ENCODE assay signal across 9 cellular contexts in genomic region chr2:20050104-20050711, GRCh38. TPM values are rescaled to one million over a fixed set of nuclear protein-coding genes. Genes with fewer than 3 reads are reported as not detected.
DNase-seq lines count a peak whose midpoint lies in the region; ATAC-seq, FAIRE-seq and TF ChIP-seq lines count a peak whose summit lies in the region.
"Had no signal": no experiment of that assay in that cellular context is flagged by ENCODE, and none has a peak within 500 bp of the region (broad histone marks: within the 10 kb centered on the region; RNA-seq: fewer than 3 reads in every experiment).

No MANE protein-coding gene starts in this region.

- H3K4me3 ChIP-seq in SK-N-SH (ENCODE audit: low read depth in 2 of 2, low read length in 1 of 2) (peak overlapping the region; percentile 72 to 99), small intestine (ENCODE audit: low read depth in 1 of 2, low read length in 2 of 2) (peak overlapping the region; percentile 83 to 88)

- no peak for TF ChIP-seq EP300 in SK-N-SH (IDR thresholded peaks at IDR 0.05; ENCODE audit: borderline replicate concordance in 1 of 2, low read depth in 1 of 2, low read length in 1 of 2)

- peaks cover 3% of the 10 kb centered on the region for H3F3A ChIP-seq in SK-N-SH (replicated peaks; ENCODE audit: insufficient read depth)

- POLR2A ChIA-PET in SK-N-SH (lab: Yijun Ruan, JAX) = interaction anchor here (1.1 to 3.1 kb wide), 2 partner anchors 21 to 60 kb away, joined by 3 to 30 read pairs; partner anchors contain the start of gene WDR35

- 12% methylated on average over 11 of the region's 11 CpGs for WGBS in SK-N-SH (ENCODE audit: low lambda C conversion rate)
- WGBS in small intestine, 3 donors = 0 to 1% (median 1%) methylated on average over 11 of the region's 11 CpGs

- H3K4me1 ChIP-seq in SK-N-SH (ENCODE audit: control insufficient read depth in 1 of 2, insufficient read depth in 2 of 2, low read depth in 1 of 2, low read length in 1 of 2) = peaks cover 11 to 38% of the 10 kb centered on the region in 2 experiments; a peak in 3 of 4 replicates
- peaks cover 6 to 19% of the 10 kb centered on the region in 2 donors for H3K4me1 ChIP-seq in small intestine (ENCODE audit: control insufficient read depth in 2 of 2, insufficient read depth in 1 of 2, low read depth in 1 of 2, low read length in 1 of 2)

- peak overlapping the region; percentile 85 for H3K9ac ChIP-seq in SK-N-SH

- H3K27me3 ChIP-seq in SK-N-SH (ENCODE audit: insufficient read depth) = no peaks in the 10 kb centered on the region
- no peaks in the 10 kb centered on the region for H3K27me3 ChIP-seq in small intestine (ENCODE audit: control insufficient read depth in 2 of 2, insufficient read depth in 2 of 2, low read length in 2 of 2)

- peak overlapping the region; percentile 72 for H3K4me2 ChIP-seq in SK-N-SH

- no peaks in the 10 kb centered on the region for H3K9me3 ChIP-seq in SK-N-SH
- H3K9me3 ChIP-seq in small intestine (ENCODE audit: control insufficient read depth, low read depth) = no peaks in the 10 kb centered on the region

- TF ChIP-seq RAD21 in SK-N-SH (IDR thresholded peaks at IDR 0.05; ENCODE audit: low read length) = no peak

- H3K36me3 ChIP-seq in SK-N-SH (replicated peaks in 1 of 2; ENCODE audit: control insufficient read depth in 1 of 2, insufficient read depth in 2 of 2, low read length in 1 of 2) = no peaks in the 10 kb centered on the region
- H3K36me3 ChIP-seq in small intestine (ENCODE audit: control insufficient read depth in 2 of 2, insufficient read depth in 2 of 2, low read length in 2 of 2) = no peaks in the 10 kb centered on the region

- no peak for TF ChIP-seq CTCF in SK-N-SH (IDR thresholded peaks at IDR 0.05)

- no peaks in the 10 kb centered on the region for H3K9me2 ChIP-seq in SK-N-SH

- no peak overlapping the region for H2AFZ ChIP-seq in SK-N-SH (ENCODE audit: low read depth)

- peaks cover 69% of the 10 kb centered on the region for H3K79me2 ChIP-seq in SK-N-SH (ENCODE audit: insufficient read depth)

- FAIRE-seq in small intestine (lab: Jason Lieb, UNC) = no peak
- FAIRE-seq: G401.6 had no signal

- CTCF ChIA-PET in SK-N-SH (lab: Yijun Ruan, JAX) = interaction anchor here (1.0 to 6.3 kb wide), 6 partner anchors 11 to 48 kb away, joined by 3 to 54 read pairs (median 5); partner anchors contain the start of gene MATN3

- no peak for ATAC-seq in SK-N-SH treated with all-trans-retinoic acid at 6 μM for 48 hours
- ATAC-seq in HG02870 (IDR thresholded peaks at IDR 0.05; ENCODE audit: unreplicated experiment) = peak; percentile 22
- ATAC-seq in GM21423 (IDR thresholded peaks at IDR 0.05; ENCODE audit: unreplicated experiment) = no peak

- DNase-seq in SK-N-SH (peak; percentile 30), NCI-H345 treated with DMSO at 0.1 percent for 48 hours (lab: John Stamatoyannopoulos, UW; ENCODE audit: unreplicated experiment) (peak; percentile 85), globus pallidus (ENCODE audit: low spot score) (peak; percentile 49), small intestine (peak; percentile 34)
- DNase-seq in activated CD4-positive, alpha-beta T cell treated with anti-CD3 and anti-CD28 coated beads, Interleukin-2, amount 50 U/mL, for 48 hours = peak; percentile 17 to 38

- peaks cover 38% of the 10 kb centered on the region for H4K20me1 ChIP-seq in SK-N-SH (ENCODE audit: insufficient read depth)

- peak overlapping the region; percentile 94 to 98 for H3K27ac ChIP-seq in SK-N-SH (ENCODE audit: low read depth in 2 of 2, low read length in 1 of 2)
- peak overlapping the region; percentile 83 to 99 for H3K27ac ChIP-seq in small intestine (ENCODE audit: low read depth in 1 of 2, low read length in 1 of 2)

TF ChIP-seq in SK-N-SH, 30 proteins besides CTCF, POLR2A, EP300 and RAD21:
- TF ChIP-seq RCOR1 (IDR thresholded peaks at IDR 0.05; ENCODE audit: low read length) (0 out of 2 replicates have a peak, but pooled peaks have one; percentile 4), JUND (IDR thresholded peaks at IDR 0.05) (no peak), NFIC (IDR thresholded peaks at IDR 0.05; ENCODE audit: borderline replicate concordance) (peak; percentile 73), TCF12 (IDR thresholded peaks at IDR 0.05) (peak; percentile 22; the same call in 1 of the 2 replicates), MXI1 (IDR thresholded peaks at IDR 0.05; ENCODE audit: low read depth, low read length) (peak; percentile 14; the same call in 1 of the 2 replicates), FOXM1 (IDR thresholded peaks at IDR 0.05; ENCODE audit: low read depth) (no peak)

TF ChIP-seq in SK-N-SH treated with all-trans-retinoic acid at 6 μM for 48 hours, 23 proteins besides CTCF, POLR2A, EP300 and RAD21 (continues in another document):
- TF ChIP-seq TOX (CRISPR knock-in tag; IDR thresholded peaks at IDR 0.05; ENCODE audit: borderline replicate concordance) (no peak), OSR1 (CRISPR knock-in tag; IDR thresholded peaks at IDR 0.05) (no peak), CSRNP3 (CRISPR knock-in tag; IDR thresholded peaks at IDR 0.05) (no peak), CSDC2 (CRISPR knock-in tag; IDR thresholded peaks at IDR 0.05) (no peak), GLIS3 (CRISPR knock-in tag; IDR thresholded peaks at IDR 0.05) (no peak), TSHZ2 (CRISPR knock-in tag; IDR thresholded peaks at IDR 0.05) (no peak), BACH2 (CRISPR knock-in tag; IDR thresholded peaks at IDR 0.05; ENCODE audit: borderline replicate concordance) (no peak), ZNF565 (CRISPR knock-in tag; conservative IDR thresholded peaks at IDR 0.05; ENCODE audit: low read depth) (no peak), POU6F1 (CRISPR knock-in tag; IDR thresholded peaks at IDR 0.05; ENCODE audit: borderline replicate concordance, low read depth) (no peak), RARB (CRISPR knock-in tag; IDR thresholded peaks at IDR 0.05) (no peak), SNAI2 (CRISPR knock-in tag; IDR thresholded peaks at IDR 0.05) (no peak), ZFP3 (CRISPR knock-in tag; IDR thresholded peaks at IDR 0.05) (no peak), ESRRG (CRISPR knock-in tag; IDR thresholded peaks at IDR 0.05) (no peak), ZNF8 (CRISPR knock-in tag; IDR thresholded peaks at IDR 0.05) (no peak), ZFP30 (CRISPR knock-in tag; IDR thresholded peaks at IDR 0.05) (no peak)

RNA-seq across cellular contexts. Expression of gene LAPTM4A, which starts 1.2 kb away (rescaled TPM):
- polyA plus RNA-seq in SK-N-SH (2012; rRNA removed) = 306 and 350 TPM in 2 replicates
- 391 and 431 TPM in 2 replicates for polyA plus RNA-seq in SK-N-SH (2012; cell fraction: cytosol; rRNA removed)
- 69.8 and 155 TPM in 2 replicates for polyA plus RNA-seq in SK-N-SH (2012; cell fraction: nucleus; rRNA removed)
- 100 to 1,000 TPM in 1 of 3 donors, 10 to 100 TPM in 2; 47.6 to 231 (median 82.4) TPM for polyA plus RNA-seq in small intestine

RNA-seq across cellular contexts. Expression of gene MATN3, which starts 37.7 kb away (rescaled TPM):
- 4.0 and 5.9 TPM in 2 replicates for polyA plus RNA-seq in SK-N-SH (2012; rRNA removed)
- polyA plus RNA-seq in SK-N-SH (2012; cell fraction: cytosol; rRNA removed) = 7.1 and 8.9 TPM in 2 replicates
- 3.6 and 5.5 TPM in 2 replicates for polyA plus RNA-seq in SK-N-SH (2012; cell fraction: nucleus; rRNA removed)
- polyA plus RNA-seq in small intestine = under 1 TPM in 1 of 3 donors, not detected in 2; 0.25 TPM

Comparison
In these comparisons a context has a peak if more than half of its experiments do, and no peak if none do; other contexts are left out.
1. DNase-seq: peak in every context shown above with its lines; median percentile 85 in NCI-H345 treated with DMSO at 0.1 percent for 48 hours; 49 in globus pallidus; 34 in small intestine; 30 in SK-N-SH; 28 in activated CD4-positive, alpha-beta T cell treated with anti-CD3 and anti-CD28 coated beads, Interleukin-2, amount 50 U/mL, for 48 hours.